ENCODE assay signal across 8 cellular contexts in genomic region chr2:120346034-120346666, GRCh38. TPM values are rescaled to one million over a fixed set of nuclear protein-coding genes. Genes with fewer than 3 reads are reported as not detected.
A peak's percentile ranks its signal among the peaks of the same experiment; 100 is the strongest.
DNase-seq lines count a peak whose midpoint lies in the region; ATAC-seq and TF ChIP-seq lines count a peak whose summit lies in the region.

Gene INHBB (plus strand): TSS chr2:120346136. CDS start chr2:120346189, 53 bp downstream.

- H3K27ac Mint-ChIP-seq in T-helper 1 cell treated with Interleukin-12 subunit alpha and Interleukin-12 subunit beta and Interleukin-4 antibody, amounts not matched to agents 30 μg/mL and 1 μg/mL, for 36 hours: peak within 1 kb of the TSS; percentile 42

- peaks cover 3% of the 10 kb centered on the region for H3K36me3 Mint-ChIP-seq in T-helper 1 cell treated with Interleukin-12 subunit alpha and Interleukin-12 subunit beta and Interleukin-4 antibody, amounts not matched to agents 30 μg/mL and 1 μg/mL, for 36 hours (ENCODE audit: low read depth)
- H3K36me3 Mint-ChIP-seq in activated T-cell treated with anti-CD3 and anti-CD28 coated beads, Interleukin-2, amount 50 U/mL, for 4 hours (ENCODE audit: insufficient read depth): no peaks in the 10 kb centered on the region

- peaks cover 10% of the 10 kb centered on the region for H4K20me1 ChIP-seq in smooth muscle cell (ENCODE audit: low read depth)
- no peaks in the 10 kb centered on the region for H4K20me1 ChIP-seq in Karpas-422 (ENCODE audit: insufficient read depth, low read depth, low read length)

- no peak within 1 kb of the TSS for H3K27ac ChIP-seq in smooth muscle cell (ENCODE audit: low read depth)
- no peak within 1 kb of the TSS for H3K27ac ChIP-seq in Karpas-422 (ENCODE audit: low read length)

- peak in 1 of 2 donors; percentile 15 for ATAC-seq in activated T-cell treated with anti-CD3 and anti-CD28 coated beads, Interleukin-2, amount 50 U/mL, for 4 hours

- peaks cover 5% of the 10 kb centered on the region for H3K4me1 ChIP-seq in iPS-15b (ENCODE audit: control insufficient read depth, insufficient read depth, low read length)
- peaks cover 5% of the 10 kb centered on the region for H3K4me1 ChIP-seq in smooth muscle cell (ENCODE audit: low read depth)
- peaks cover 28% of the 10 kb centered on the region for H3K4me1 ChIP-seq in Karpas-422 (ENCODE audit: low read length)

- H3K4me2 ChIP-seq in smooth muscle cell (peak within 1 kb of the TSS; percentile 93), Karpas-422 (ENCODE audit: low read depth, low read length, poor library complexity, severe bottlenecking) (no peak within 1 kb of the TSS)

- H3K9me3 ChIP-seq in iPS-15b (ENCODE audit: control insufficient read depth, insufficient read depth, low read length): no peaks in the 10 kb centered on the region
- H3K9me3 ChIP-seq in smooth muscle cell (replicated peaks; ENCODE audit: low read depth): no peaks in the 10 kb centered on the region
- H3K9me3 ChIP-seq in Karpas-422 (ENCODE audit: low read length): no peaks in the 10 kb centered on the region

- H3K4me1 Mint-ChIP-seq in T-helper 1 cell treated with Interleukin-12 subunit alpha and Interleukin-12 subunit beta and Interleukin-4 antibody, amounts not matched to agents 30 μg/mL and 1 μg/mL, for 36 hours (ENCODE audit: low read depth): peaks cover 12% of the 10 kb centered on the region
- H3K4me1 Mint-ChIP-seq in activated T-cell treated with anti-CD3 and anti-CD28 coated beads, Interleukin-2, amount 50 U/mL, for 4 hours (ENCODE audit: low read depth): peaks cover 22% of the 10 kb centered on the region

- TF ChIP-seq CTCF in smooth muscle cell (IDR thresholded peaks at IDR 0.05; ENCODE audit: borderline replicate concordance, insufficient read depth, poor library complexity, severe bottlenecking): no peak

- H2AFZ ChIP-seq in smooth muscle cell (ENCODE audit: low read depth) (peak within 1 kb of the TSS; percentile 54), Karpas-422 (ENCODE audit: low read length) (no peak within 1 kb of the TSS)

- no peak within 1 kb of the TSS for H3K9ac ChIP-seq in iPS-15b (ENCODE audit: low read depth, low read length)
- H3K9ac ChIP-seq in smooth muscle cell (ENCODE audit: low read depth): no peak within 1 kb of the TSS
- H3K9ac ChIP-seq in Karpas-422 (ENCODE audit: low read length): no peak within 1 kb of the TSS

- peaks cover 75% of the 10 kb centered on the region for H3K27me3 ChIP-seq in iPS-15b (ENCODE audit: control insufficient read depth, insufficient read depth, low read length)
- peaks cover 86% of the 10 kb centered on the region for H3K27me3 ChIP-seq in smooth muscle cell (ENCODE audit: low read depth)
- H3K27me3 ChIP-seq in Karpas-422 (ENCODE audit: low read length): no peaks in the 10 kb centered on the region

- H3K4me3 Mint-ChIP-seq in T-helper 1 cell treated with Interleukin-12 subunit alpha and Interleukin-12 subunit beta and Interleukin-4 antibody, amounts not matched to agents 30 μg/mL and 1 μg/mL, for 36 hours: peak within 1 kb of the TSS; percentile 61
- H3K4me3 Mint-ChIP-seq in activated T-cell treated with anti-CD3 and anti-CD28 coated beads, Interleukin-2, amount 50 U/mL, for 4 hours: peak within 1 kb of the TSS; percentile 79

- H3K4me3 ChIP-seq in iPS-15b (ENCODE audit: low read depth, low read length) (peak within 1 kb of the TSS; percentile 39), smooth muscle cell (peak within 1 kb of the TSS; percentile 60), Karpas-422 (ENCODE audit: low read length) (no peak within 1 kb of the TSS)

- no peaks in the 10 kb centered on the region for H3K9me3 Mint-ChIP-seq in T-helper 1 cell treated with Interleukin-12 subunit alpha and Interleukin-12 subunit beta and Interleukin-4 antibody, amounts not matched to agents 30 μg/mL and 1 μg/mL, for 36 hours
- H3K9me3 Mint-ChIP-seq in activated T-cell treated with anti-CD3 and anti-CD28 coated beads, Interleukin-2, amount 50 U/mL, for 4 hours: no peaks in the 10 kb centered on the region

- H3K9me2 ChIP-seq in Karpas-422 (replicated peaks; ENCODE audit: insufficient read depth, low read length): no peaks in the 10 kb centered on the region

- 7% methylated on average over 29 of the region's 97 CpGs for WGBS in smooth muscle cell (ENCODE audit: low lambda C conversion rate)

- DNase-seq in T-helper 1 cell: no peak
- no peak for DNase-seq in activated T-cell treated with anti-CD3 and anti-CD28 coated beads, Interleukin-2, amount 50 U/mL, for 4 hours
- DNase-seq in smooth muscle cell (lab: John Stamatoyannopoulos, UW; ENCODE audit: unreplicated experiment): no peak
- DNase-seq in NCI-H2081 treated with DMSO at 0.1 percent for 48 hours (lab: John Stamatoyannopoulos, UW): no peak
- no peak for DNase-seq in cerebellum (ENCODE audit: low spot score)
- DNase-seq in Karpas-422: no peak

- H3K36me3 ChIP-seq in iPS-15b (ENCODE audit: control insufficient read depth, insufficient read depth, low read length) (no peaks in the 10 kb centered on the region), smooth muscle cell (ENCODE audit: low read depth) (no peaks in the 10 kb centered on the region), Karpas-422 (ENCODE audit: insufficient read depth, low read length) (no peaks in the 10 kb centered on the region)

- H3K27me3 Mint-ChIP-seq in T-helper 1 cell treated with Interleukin-12 subunit alpha and Interleukin-12 subunit beta and Interleukin-4 antibody, amounts not matched to agents 30 μg/mL and 1 μg/mL, for 36 hours (ENCODE audit: low read depth): peaks cover 68% of the 10 kb centered on the region
- H3K27me3 Mint-ChIP-seq in activated T-cell treated with anti-CD3 and anti-CD28 coated beads, Interleukin-2, amount 50 U/mL, for 4 hours (ENCODE audit: low read depth): peaks cover 56% of the 10 kb centered on the region

- no peaks in the 10 kb centered on the region for H3F3A ChIP-seq in smooth muscle cell (ENCODE audit: low read depth)

- H3K79me2 ChIP-seq in smooth muscle cell (ENCODE audit: low read depth) (no peaks in the 10 kb centered on the region), Karpas-422 (ENCODE audit: low read length) (no peaks in the 10 kb centered on the region)

RNA-seq across cellular contexts. Expression of gene INHBB, which starts in this region (rescaled TPM):
- under 1 TPM in 2 of 3 donors, not detected in 1; 0.11 to 0.16 TPM for total RNA-seq in activated T-cell treated with anti-CD3 and anti-CD28 coated beads, Interleukin-2, amount 50 U/mL, for 4 hours
- total RNA-seq in smooth muscle cell (0.09 TPM in 1 of 2 replicates, not detected in the other), cerebellum (6.1 TPM)
- polyA plus RNA-seq in smooth muscle cell: 0.06 and 0.53 TPM in 2 replicates
- total RNA-seq in Karpas-422 (2014; rRNA removed; shearing (Covaris generic); ENCODE audit: low replicate concordance): not detected in 2 replicates
